ENCODE assay signal across 28 cellular contexts in genomic region chr2:11243512-11243911, GRCh38.
"Had no signal": no experiment of that assay in that cellular context is flagged by ENCODE, and none has a peak within 500 bp of the region (broad histone marks: within the 10 kb centered on the region; RNA-seq: fewer than 3 reads in every experiment).

No MANE protein-coding gene starts in this region.

- H3K36me3 ChIP-seq: colonic mucosa had no signal

- H3K4me3 ChIP-seq: colonic mucosa, coronary artery, dorsolateral prefrontal cortex, esophagus muscularis mucosa, esophagus squamous epithelium, gastrocnemius medialis, gastroesophageal sphincter, heart left ventricle, heart right ventricle had no signal

- H3K4me1 ChIP-seq: colonic mucosa, esophagus squamous epithelium, heart left ventricle had no signal

- DNase-seq: colonic mucosa; cortex of kidney; dermis blood vessel endothelial cell; dorsolateral prefrontal cortex; effector CD4-positive, alpha-beta T cell; effector CD8-positive, alpha-beta T cell; effector memory CD4-positive, alpha-beta T cell; effector memory CD8-positive, alpha-beta T cell; endodermal cell; erythroblast; esophagus squamous epithelium; foreskin fibroblast; foreskin keratinocyte; foreskin melanocyte; gastrocnemius medialis; glutamatergic neuron; head of caudate nucleus; heart left ventricle; heart right ventricle had no signal

- H3K27ac ChIP-seq: colonic mucosa, coronary artery, dorsolateral prefrontal cortex, epithelial cell of prostate, esophagus muscularis mucosa, esophagus squamous epithelium, foreskin keratinocyte, gastrocnemius medialis, gastroesophageal sphincter, heart left ventricle, heart right ventricle had no signal

- H3K27me3 ChIP-seq: colonic mucosa, dorsolateral prefrontal cortex, esophagus muscularis mucosa, esophagus squamous epithelium, foreskin keratinocyte, gastrocnemius medialis, gastroesophageal sphincter, heart left ventricle, heart right ventricle had no signal

- ATAC-seq: effector memory CD8-positive, alpha-beta T cell; esophagus mucosa; foreskin keratinocyte; gastrocnemius medialis; gastroesophageal sphincter; heart left ventricle; heart right ventricle had no signal

- H3K9me3 ChIP-seq: colonic mucosa, esophagus muscularis mucosa, esophagus squamous epithelium, gastrocnemius medialis, gastroesophageal sphincter, heart left ventricle had no signal

- FAIRE-seq: colon, endometrium, endothelial cell of umbilical vein, frontal cortex had no signal
